ENCODE assay signal across 12 cellular contexts in genomic region chr3:186220886-186221285, GRCh38.
A peak's percentile ranks its signal among the peaks of the same experiment; 100 is the strongest.
DNase-seq lines count a peak whose midpoint lies in the region; ATAC-seq, FAIRE-seq and TF ChIP-seq lines count a peak whose summit lies in the region.
"Had no signal": no experiment of that assay in that cellular context is flagged by ENCODE, and none has a peak within 500 bp of the region (broad histone marks: within the 10 kb centered on the region; RNA-seq: fewer than 3 reads in every experiment).

No MANE protein-coding gene starts in this region.

- TF ChIP-seq CTCF in AG10803 (conservative IDR thresholded peaks at IDR 0.05; ENCODE audit: low read length) (0 out of 2 replicates have a peak, but pooled peaks have one; percentile 6), SK-N-SH (IDR thresholded peaks at IDR 0.05) (no peak), fibroblast of lung (conservative IDR thresholded peaks at IDR 0.05 in 1 of 2, IDR thresholded peaks at IDR 0.05 in 1 of 2; ENCODE audit: low read depth in 1 of 2, low read length in 2 of 2) (peak; percentile 17 to 36), kidney (IDR thresholded peaks at IDR 0.05; ENCODE audit: borderline replicate concordance, extremely low read depth, insufficient read depth) (no peak)

- H3K9me3 ChIP-seq in SK-N-SH (no peaks in the 10 kb centered on the region), fibroblast of lung (ENCODE audit: control insufficient read depth, insufficient read depth, low read depth, low read length) (no peaks in the 10 kb centered on the region), kidney (ENCODE audit: control insufficient read depth in 1 of 2, low read length in 2 of 2) (no peaks in the 10 kb centered on the region)
- H3K9me3 ChIP-seq: tibial nerve had no signal

- H3K9ac ChIP-seq in SK-N-SH = no peak overlapping the region
- H3K9ac ChIP-seq in fibroblast of lung (ENCODE audit: insufficient read depth, low read length) = no peak overlapping the region
- no peak overlapping the region for H3K9ac ChIP-seq in kidney (ENCODE audit: low read length in 2 of 2)

- WGBS in SK-N-SH (ENCODE audit: low lambda C conversion rate) = 54% methylated on average over 8 of the region's 8 CpGs

- intact Hi-C loops in kidney (cut with DNase I) = no loop called here

- H4K20me1 ChIP-seq in SK-N-SH (ENCODE audit: insufficient read depth) = no peaks in the 10 kb centered on the region
- no peaks in the 10 kb centered on the region for H4K20me1 ChIP-seq in fibroblast of lung (ENCODE audit: control insufficient read depth, extremely low read depth, insufficient read depth, low read length)

- TF ChIP-seq RAD21 in SK-N-SH (IDR thresholded peaks at IDR 0.05; ENCODE audit: low read length) = peak; percentile 36

- no peaks in the 10 kb centered on the region for H3K79me2 ChIP-seq in SK-N-SH (ENCODE audit: insufficient read depth)
- no peaks in the 10 kb centered on the region for H3K79me2 ChIP-seq in fibroblast of lung (ENCODE audit: control insufficient read depth, insufficient read depth, low read length)

- H3K4me2 ChIP-seq in SK-N-SH = no peak overlapping the region
- no peak overlapping the region for H3K4me2 ChIP-seq in fibroblast of lung (ENCODE audit: extremely low read depth, insufficient read depth, low read length)

- no peaks in the 10 kb centered on the region for H3K4me1 ChIP-seq in SK-N-SH (ENCODE audit: control insufficient read depth in 1 of 2, insufficient read depth in 2 of 2, low read depth in 1 of 2, low read length in 1 of 2)
- H3K4me1 ChIP-seq in fibroblast of lung (ENCODE audit: control insufficient read depth, extremely low read depth, insufficient read depth, low read length) = no peaks in the 10 kb centered on the region
- no peaks in the 10 kb centered on the region for H3K4me1 ChIP-seq in kidney (ENCODE audit: control insufficient read depth in 1 of 2, insufficient read depth in 1 of 2, low read depth in 1 of 2, low read length in 2 of 2)

- H3K27me3 ChIP-seq in SK-N-SH (ENCODE audit: insufficient read depth) (peaks cover 6% of the 10 kb centered on the region; the same call in 1 of the 2 replicates), fibroblast of lung (ENCODE audit: control insufficient read depth, insufficient read depth, low read length) (no peaks in the 10 kb centered on the region)
- H3K27me3 ChIP-seq: tibial nerve had no signal

- POLR2A ChIA-PET in SK-N-SH (lab: Yijun Ruan, JAX) = no interaction called here

- H3K36me3 ChIP-seq in SK-N-SH (replicated peaks in 1 of 2; ENCODE audit: control insufficient read depth in 1 of 2, insufficient read depth in 2 of 2, low read length in 1 of 2) (no peaks in the 10 kb centered on the region), fibroblast of lung (ENCODE audit: control insufficient read depth, insufficient read depth, low read length) (no peaks in the 10 kb centered on the region), kidney (ENCODE audit: control insufficient read depth in 1 of 2, insufficient read depth in 2 of 2, low read length in 2 of 2) (no peaks in the 10 kb centered on the region)
- H3K36me3 ChIP-seq: tibial nerve had no signal

- H3K4me3 ChIP-seq in AG10803 (ENCODE audit: low read length) (no peak overlapping the region), SK-N-SH (ENCODE audit: low read depth in 2 of 2, low read length in 1 of 2) (no peak overlapping the region), fibroblast of lung (replicated peaks in 1 of 4; ENCODE audit: control extremely low read depth in 1 of 4, insufficient read depth in 1 of 4, low read depth in 3 of 4, low read length in 4 of 4) (no peak overlapping the region), kidney (ENCODE audit: low read length in 2 of 2) (no peak overlapping the region)
- H3K4me3 ChIP-seq: tibial nerve had no signal

- DNase-seq in AG10803 (ENCODE audit: low read depth) (no peak), SK-N-SH (no peak), fibroblast of lung (ENCODE audit: low read depth in 2 of 2) (peak in 1 of 2 donors; percentile 34), middle frontal gyrus (ENCODE audit: extremely low spot score, low spot score) (peak; percentile 67), urothelium cell line (ENCODE audit: low spot score) (no peak), RKO (ENCODE audit: low spot score) (no peak), kidney (no peak)
- DNase-seq: GDM1, Karpas-422, NCI-H69 had no signal

- H3K27ac ChIP-seq in SK-N-SH (ENCODE audit: low read depth in 2 of 2, low read length in 1 of 2) (no peak overlapping the region), fibroblast of lung (ENCODE audit: insufficient read depth, low read length) (no peak overlapping the region), kidney (ENCODE audit: low read depth in 2 of 2, low read length in 2 of 2) (no peak overlapping the region)

- TF ChIP-seq POLR2A in GM18505 (IDR thresholded peaks at IDR 0.05; ENCODE audit: borderline replicate concordance, extremely low read depth, insufficient read depth, insufficient read length) = no peak

- H2AFZ ChIP-seq in SK-N-SH (ENCODE audit: low read depth) = no peak overlapping the region
- no peak overlapping the region for H2AFZ ChIP-seq in fibroblast of lung (ENCODE audit: low read length)

- no peak for ATAC-seq in GM18505 (IDR thresholded peaks at IDR 0.05; ENCODE audit: unreplicated experiment)

- H3K9me2 ChIP-seq in SK-N-SH = no peaks in the 10 kb centered on the region

- no peaks in the 10 kb centered on the region for H3F3A ChIP-seq in SK-N-SH (replicated peaks; ENCODE audit: insufficient read depth)

- TF ChIP-seq EP300 in SK-N-SH (IDR thresholded peaks at IDR 0.05; ENCODE audit: borderline replicate concordance in 1 of 2, low read depth in 1 of 2, low read length in 1 of 2) = no peak

- CTCF ChIA-PET in SK-N-SH (lab: Yijun Ruan, JAX) = interaction anchor here (0.9 to 2.2 kb wide), 3 partner anchors 39 to 319 kb away, joined by 3 to 11 read pairs (median 6); no protein-coding TSS in a partner anchor

- FAIRE-seq in urothelium cell line (lab: Jason Lieb, UNC) = no peak
- no peak for FAIRE-seq in kidney (lab: Jason Lieb, UNC)

TF ChIP-seq in SK-N-SH, 30 proteins besides CTCF, POLR2A, EP300 and RAD21:
- no peak for TF ChIP-seq REST (IDR thresholded peaks at IDR 0.05; ENCODE audit: low read depth, low read length)
- no peak for TF ChIP-seq GABPA (IDR thresholded peaks at IDR 0.05; ENCODE audit: low read depth)
- TF ChIP-seq SMC3 (IDR thresholded peaks at IDR 0.05; ENCODE audit: low read depth, low read length) = peak; percentile 12; the same call in 1 of the 2 replicates
- TF ChIP-seq GATA2 (CRISPR knock-in tag; IDR thresholded peaks at IDR 0.05) = no peak
- TF ChIP-seq TCF12 (IDR thresholded peaks at IDR 0.05) = no peak

Comparison
In these comparisons a context has a peak if more than half of its experiments do, and no peak if none do; other contexts are left out.
1. CTCF ChIP-seq: peak in AG10803 (single experiment) and fibroblast of lung (2 of 2); none in SK-N-SH (single experiment) and kidney (single experiment).